Comparison of ENCODE assay signal across 1 cellular context in genomic region chr21:29196664-29197052, GRCh38.
TF ChIP-seq lines count a peak whose summit lies in the region.

No MANE protein-coding gene starts in this region.

TF ChIP-seq in GM12878, 131 proteins besides CTCF, POLR2A, EP300 and RAD21 (continued from another document):
- peak; percentile 6; the same call in 1 of the 2 replicates for TF ChIP-seq TBL1XR1 (IDR thresholded peaks at IDR 0.05; ENCODE audit: low read depth, low read length)
- peak; percentile 47 for TF ChIP-seq ATF2 (IDR thresholded peaks at IDR 0.05; ENCODE audit: low read length)
- peak; percentile 20; the same call in 1 of the 2 replicates for TF ChIP-seq NFIC (IDR thresholded peaks at IDR 0.05; ENCODE audit: low read depth, low read length)
- no peak for TF ChIP-seq RELA (IDR thresholded peaks at IDR 0.05; ENCODE audit: borderline replicate concordance, partially characterized antibody)
- TF ChIP-seq REST (IDR thresholded peaks at IDR 0.05; ENCODE audit: low read depth, low read length): no peak
- 0 out of 2 replicates have a peak, but pooled peaks have one; percentile 2 for TF ChIP-seq PML (IDR thresholded peaks at IDR 0.05; ENCODE audit: low read length)
- TF ChIP-seq DPF2 (IDR thresholded peaks at IDR 0.05): 0 out of 2 replicates have a peak, but pooled peaks have one; percentile 4
